Comparison of ENCODE assay signal across 1 cellular context in the genomic region with DNA sequence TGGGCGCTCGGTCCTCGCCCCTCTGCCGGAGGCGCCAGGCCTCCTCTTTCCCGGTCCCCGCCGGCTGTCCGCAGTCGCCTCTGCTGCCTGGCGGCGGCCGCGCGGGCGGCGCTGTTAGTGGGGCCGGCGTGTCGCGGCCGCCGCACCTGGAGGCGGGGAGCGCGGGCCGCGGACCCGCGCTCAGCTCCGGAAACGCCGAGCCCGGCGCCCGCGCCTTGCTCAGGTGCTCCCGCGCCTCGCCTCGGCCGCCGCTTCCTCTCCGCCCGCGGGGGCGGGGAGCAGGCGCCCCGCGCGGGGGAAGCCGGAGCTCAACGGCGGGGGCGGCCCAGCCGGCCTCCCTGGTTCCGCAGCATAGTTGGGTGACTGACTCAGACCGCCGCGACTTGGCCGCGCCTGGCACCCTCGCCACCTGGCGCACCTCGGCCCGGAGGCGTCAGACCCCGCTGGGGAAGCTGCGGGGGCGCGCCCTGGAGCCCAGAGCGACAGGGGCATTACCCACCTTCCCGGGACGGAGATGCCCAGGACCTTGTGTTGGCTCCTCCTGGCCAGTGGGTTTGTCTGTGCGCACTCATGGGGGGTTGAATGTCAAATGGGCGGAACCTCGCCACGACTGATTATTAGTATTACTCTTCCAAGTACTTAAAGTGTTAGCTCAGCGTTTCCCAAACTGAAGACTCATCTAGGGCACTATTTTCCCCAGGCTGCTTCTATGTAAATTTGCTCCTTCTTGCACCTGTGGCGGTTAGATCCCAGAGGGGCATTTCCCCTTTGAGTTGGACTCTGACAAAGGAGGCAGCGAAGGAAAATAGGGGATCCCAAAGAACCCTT.
TF ChIP-seq lines count a peak whose summit lies in the region.

A gene with protein sequence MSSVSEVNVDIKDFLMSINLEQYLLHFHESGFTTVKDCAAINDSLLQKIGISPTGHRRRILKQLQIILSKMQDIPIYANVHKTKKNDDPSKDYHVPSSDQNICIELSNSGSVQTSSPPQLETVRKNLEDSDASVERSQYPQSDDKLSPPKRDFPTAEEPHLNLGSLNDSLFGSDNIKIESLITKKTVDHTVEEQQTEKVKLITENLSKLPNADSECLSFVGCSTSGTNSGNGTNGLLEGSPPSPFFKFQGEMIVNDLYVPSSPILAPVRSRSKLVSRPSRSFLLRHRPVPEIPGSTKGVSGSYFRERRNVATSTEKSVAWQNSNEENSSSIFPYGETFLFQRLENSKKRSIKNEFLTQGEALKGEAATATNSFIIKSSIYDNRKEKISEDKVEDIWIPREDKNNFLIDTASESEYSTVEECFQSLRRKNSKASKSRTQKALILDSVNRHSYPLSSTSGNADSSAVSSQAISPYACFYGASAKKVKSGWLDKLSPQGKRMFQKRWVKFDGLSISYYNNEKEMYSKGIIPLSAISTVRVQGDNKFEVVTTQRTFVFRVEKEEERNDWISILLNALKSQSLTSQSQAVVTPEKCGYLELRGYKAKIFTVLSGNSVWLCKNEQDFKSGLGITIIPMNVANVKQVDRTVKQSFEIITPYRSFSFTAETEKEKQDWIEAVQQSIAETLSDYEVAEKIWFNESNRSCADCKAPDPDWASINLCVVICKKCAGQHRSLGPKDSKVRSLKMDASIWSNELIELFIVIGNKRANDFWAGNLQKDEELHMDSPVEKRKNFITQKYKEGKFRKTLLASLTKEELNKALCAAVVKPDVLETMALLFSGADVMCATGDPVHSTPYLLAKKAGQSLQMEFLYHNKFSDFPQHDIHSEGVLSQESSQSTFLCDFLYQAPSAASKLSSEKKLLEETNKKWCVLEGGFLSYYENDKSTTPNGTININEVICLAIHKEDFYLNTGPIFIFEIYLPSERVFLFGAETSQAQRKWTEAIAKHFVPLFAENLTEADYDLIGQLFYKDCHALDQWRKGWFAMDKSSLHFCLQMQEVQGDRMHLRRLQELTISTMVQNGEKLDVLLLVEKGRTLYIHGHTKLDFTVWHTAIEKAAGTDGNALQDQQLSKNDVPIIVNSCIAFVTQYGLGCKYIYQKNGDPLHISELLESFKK (N-terminal part only) (minus strand): TSS at position 258 of the 828 bp plus-strand sequence. CDS start 15,028 bp downstream, outside the sequence.

TF ChIP-seq in GM23338, 12 proteins besides CTCF, POLR2A, EP300 and RAD21 (continued from another document):
- TF ChIP-seq, protein P1, sequence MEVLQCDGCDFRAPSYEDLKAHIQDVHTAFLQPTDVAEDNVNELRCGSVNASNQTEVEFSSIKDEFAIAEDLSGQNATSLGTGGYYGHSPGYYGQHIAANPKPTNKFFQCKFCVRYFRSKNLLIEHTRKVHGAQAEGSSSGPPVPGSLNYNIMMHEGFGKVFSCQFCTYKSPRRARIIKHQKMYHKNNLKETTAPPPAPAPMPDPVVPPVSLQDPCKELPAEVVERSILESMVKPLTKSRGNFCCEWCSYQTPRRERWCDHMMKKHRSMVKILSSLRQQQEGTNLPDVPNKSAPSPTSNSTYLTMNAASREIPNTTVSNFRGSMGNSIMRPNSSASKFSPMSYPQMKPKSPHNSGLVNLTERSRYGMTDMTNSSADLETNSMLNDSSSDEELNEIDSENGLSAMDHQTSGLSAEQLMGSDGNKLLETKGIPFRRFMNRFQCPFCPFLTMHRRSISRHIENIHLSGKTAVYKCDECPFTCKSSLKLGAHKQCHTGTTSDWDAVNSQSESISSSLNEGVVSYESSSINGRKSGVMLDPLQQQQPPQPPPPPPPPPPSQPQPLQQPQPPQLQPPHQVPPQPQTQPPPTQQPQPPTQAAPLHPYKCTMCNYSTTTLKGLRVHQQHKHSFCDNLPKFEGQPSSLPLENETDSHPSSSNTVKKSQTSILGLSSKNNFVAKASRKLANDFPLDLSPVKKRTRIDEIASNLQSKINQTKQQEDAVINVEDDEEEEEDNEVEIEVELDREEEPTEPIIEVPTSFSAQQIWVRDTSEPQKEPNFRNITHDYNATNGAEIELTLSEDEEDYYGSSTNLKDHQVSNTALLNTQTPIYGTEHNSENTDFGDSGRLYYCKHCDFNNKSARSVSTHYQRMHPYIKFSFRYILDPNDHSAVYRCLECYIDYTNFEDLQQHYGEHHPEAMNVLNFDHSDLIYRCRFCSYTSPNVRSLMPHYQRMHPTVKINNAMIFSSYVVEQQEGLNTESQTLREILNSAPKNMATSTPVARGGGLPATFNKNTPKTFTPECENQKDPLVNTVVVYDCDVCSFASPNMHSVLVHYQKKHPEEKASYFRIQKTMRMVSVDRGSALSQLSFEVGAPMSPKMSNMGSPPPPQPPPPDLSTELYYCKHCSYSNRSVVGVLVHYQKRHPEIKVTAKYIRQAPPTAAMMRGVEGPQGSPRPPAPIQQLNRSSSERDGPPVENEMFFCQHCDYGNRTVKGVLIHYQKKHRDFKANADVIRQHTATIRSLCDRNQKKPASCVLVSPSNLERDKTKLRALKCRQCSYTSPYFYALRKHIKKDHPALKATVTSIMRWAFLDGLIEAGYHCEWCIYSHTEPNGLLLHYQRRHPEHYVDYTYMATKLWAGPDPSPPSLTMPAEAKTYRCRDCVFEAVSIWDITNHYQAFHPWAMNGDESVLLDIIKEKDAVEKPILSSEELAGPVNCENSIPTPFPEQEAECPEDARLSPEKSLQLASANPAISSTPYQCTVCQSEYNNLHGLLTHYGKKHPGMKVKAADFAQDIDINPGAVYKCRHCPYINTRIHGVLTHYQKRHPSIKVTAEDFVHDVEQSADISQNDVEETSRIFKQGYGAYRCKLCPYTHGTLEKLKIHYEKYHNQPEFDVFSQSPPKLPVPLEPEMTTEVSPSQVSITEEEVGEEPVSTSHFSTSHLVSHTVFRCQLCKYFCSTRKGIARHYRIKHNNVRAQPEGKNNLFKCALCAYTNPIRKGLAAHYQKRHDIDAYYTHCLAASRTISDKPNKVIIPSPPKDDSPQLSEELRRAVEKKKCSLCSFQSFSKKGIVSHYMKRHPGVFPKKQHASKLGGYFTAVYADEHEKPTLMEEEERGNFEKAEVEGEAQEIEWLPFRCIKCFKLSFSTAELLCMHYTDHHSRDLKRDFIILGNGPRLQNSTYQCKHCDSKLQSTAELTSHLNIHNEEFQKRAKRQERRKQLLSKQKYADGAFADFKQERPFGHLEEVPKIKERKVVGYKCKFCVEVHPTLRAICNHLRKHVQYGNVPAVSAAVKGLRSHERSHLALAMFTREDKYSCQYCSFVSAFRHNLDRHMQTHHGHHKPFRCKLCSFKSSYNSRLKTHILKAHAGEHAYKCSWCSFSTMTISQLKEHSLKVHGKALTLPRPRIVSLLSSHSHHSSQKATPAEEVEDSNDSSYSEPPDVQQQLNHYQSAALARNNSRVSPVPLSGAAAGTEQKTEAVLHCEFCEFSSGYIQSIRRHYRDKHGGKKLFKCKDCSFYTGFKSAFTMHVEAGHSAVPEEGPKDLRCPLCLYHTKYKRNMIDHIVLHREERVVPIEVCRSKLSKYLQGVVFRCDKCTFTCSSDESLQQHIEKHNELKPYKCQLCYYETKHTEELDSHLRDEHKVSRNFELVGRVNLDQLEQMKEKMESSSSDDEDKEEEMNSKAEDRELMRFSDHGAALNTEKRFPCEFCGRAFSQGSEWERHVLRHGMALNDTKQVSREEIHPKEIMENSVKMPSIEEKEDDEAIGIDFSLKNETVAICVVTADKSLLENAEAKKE (CRISPR knock-in tag; IDR thresholded peaks at IDR 0.05): no peak
- TF ChIP-seq EZH2phosphoT487 (IDR thresholded peaks at IDR 0.05; ENCODE audit: unreplicated experiment) (no peak), ZNF331 (CRISPR knock-in tag; IDR thresholded peaks at IDR 0.05; ENCODE audit: low read depth) (no peak), POLR2AphosphoS5 (IDR thresholded peaks at IDR 0.05; ENCODE audit: low read depth) (no peak), NANOG (IDR thresholded peaks at IDR 0.05; ENCODE audit: borderline replicate concordance) (no peak), STAT1 (IDR thresholded peaks at IDR 0.05; ENCODE audit: unreplicated experiment) (no peak), EZH2 (IDR thresholded peaks at IDR 0.05; ENCODE audit: low read depth, unreplicated experiment) (no peak), CREB1 (CRISPR knock-in tag; IDR thresholded peaks at IDR 0.05; ENCODE audit: low read depth) (no peak)
- TF ChIP-seq, protein P2, sequence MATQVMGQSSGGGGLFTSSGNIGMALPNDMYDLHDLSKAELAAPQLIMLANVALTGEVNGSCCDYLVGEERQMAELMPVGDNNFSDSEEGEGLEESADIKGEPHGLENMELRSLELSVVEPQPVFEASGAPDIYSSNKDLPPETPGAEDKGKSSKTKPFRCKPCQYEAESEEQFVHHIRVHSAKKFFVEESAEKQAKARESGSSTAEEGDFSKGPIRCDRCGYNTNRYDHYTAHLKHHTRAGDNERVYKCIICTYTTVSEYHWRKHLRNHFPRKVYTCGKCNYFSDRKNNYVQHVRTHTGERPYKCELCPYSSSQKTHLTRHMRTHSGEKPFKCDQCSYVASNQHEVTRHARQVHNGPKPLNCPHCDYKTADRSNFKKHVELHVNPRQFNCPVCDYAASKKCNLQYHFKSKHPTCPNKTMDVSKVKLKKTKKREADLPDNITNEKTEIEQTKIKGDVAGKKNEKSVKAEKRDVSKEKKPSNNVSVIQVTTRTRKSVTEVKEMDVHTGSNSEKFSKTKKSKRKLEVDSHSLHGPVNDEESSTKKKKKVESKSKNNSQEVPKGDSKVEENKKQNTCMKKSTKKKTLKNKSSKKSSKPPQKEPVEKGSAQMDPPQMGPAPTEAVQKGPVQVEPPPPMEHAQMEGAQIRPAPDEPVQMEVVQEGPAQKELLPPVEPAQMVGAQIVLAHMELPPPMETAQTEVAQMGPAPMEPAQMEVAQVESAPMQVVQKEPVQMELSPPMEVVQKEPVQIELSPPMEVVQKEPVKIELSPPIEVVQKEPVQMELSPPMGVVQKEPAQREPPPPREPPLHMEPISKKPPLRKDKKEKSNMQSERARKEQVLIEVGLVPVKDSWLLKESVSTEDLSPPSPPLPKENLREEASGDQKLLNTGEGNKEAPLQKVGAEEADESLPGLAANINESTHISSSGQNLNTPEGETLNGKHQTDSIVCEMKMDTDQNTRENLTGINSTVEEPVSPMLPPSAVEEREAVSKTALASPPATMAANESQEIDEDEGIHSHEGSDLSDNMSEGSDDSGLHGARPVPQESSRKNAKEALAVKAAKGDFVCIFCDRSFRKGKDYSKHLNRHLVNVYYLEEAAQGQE (IDR thresholded peaks at IDR 0.05; ENCODE audit: unreplicated experiment): no peak
- TF ChIP-seq, protein P3, sequence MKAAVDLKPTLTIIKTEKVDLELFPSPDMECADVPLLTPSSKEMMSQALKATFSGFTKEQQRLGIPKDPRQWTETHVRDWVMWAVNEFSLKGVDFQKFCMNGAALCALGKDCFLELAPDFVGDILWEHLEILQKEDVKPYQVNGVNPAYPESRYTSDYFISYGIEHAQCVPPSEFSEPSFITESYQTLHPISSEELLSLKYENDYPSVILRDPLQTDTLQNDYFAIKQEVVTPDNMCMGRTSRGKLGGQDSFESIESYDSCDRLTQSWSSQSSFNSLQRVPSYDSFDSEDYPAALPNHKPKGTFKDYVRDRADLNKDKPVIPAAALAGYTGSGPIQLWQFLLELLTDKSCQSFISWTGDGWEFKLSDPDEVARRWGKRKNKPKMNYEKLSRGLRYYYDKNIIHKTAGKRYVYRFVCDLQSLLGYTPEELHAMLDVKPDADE (IDR thresholded peaks at IDR 0.05): no peak
